Comparison of ENCODE assay signal across 11 cellular contexts in genomic region chr5:17288570-17288969, GRCh38.
"Had no signal": no experiment of that assay in that cellular context is flagged by ENCODE, and none has a peak within 500 bp of the region (broad histone marks: within the 10 kb centered on the region; RNA-seq: fewer than 3 reads in every experiment).

No MANE protein-coding gene starts in this region.

- H3K9ac ChIP-seq: GM23248 had no signal

- H3K4me3 Mint-ChIP-seq: GM23338, H9, HFFc6 had no signal

- ATAC-seq: GM23338, HCT116 had no signal

- FAIRE-seq: H1, H54 had no signal

- DNase-seq: GM23248, GOT3, H7, H9, HCEC 1CT, HFFc6 had no signal

- H3K27ac ChIP-seq: GM23248 had no signal

- H2AFZ ChIP-seq: GM23248, GM23338 had no signal

- H3K27ac Mint-ChIP-seq: GM23338, H9, HFFc6 had no signal

- H3K4me3 ChIP-seq: GM23248, GM23338, HAP-1 had no signal

- H3K9me3 Mint-ChIP-seq: HFFc6 had no signal

- H3K4me1 Mint-ChIP-seq: GM23338 had no signal

- H3K4me2 ChIP-seq: GM23338 had no signal

- H3K9me3 ChIP-seq: HAP-1 had no signal

- H3K36me3 ChIP-seq: HAP-1 had no signal

- H3K4me1 ChIP-seq: HAP-1 had no signal
